In genomic region chr1:207404849-207405525, GRCh38 we compare ENCODE assay signal across 8 cellular contexts. TPM values are rescaled to one million over a fixed set of nuclear protein-coding genes. Genes with fewer than 3 reads are reported as not detected.
A peak's percentile ranks its signal among the peaks of the same experiment; 100 is the strongest.
DNase-seq lines count a peak whose midpoint lies in the region; ATAC-seq and TF ChIP-seq lines count a peak whose summit lies in the region.

No MANE protein-coding gene starts in this region.

- WGBS in GM23248 (ENCODE audit: low coverage in 1 of 2, low lambda C conversion rate in 2 of 2, missing lambda C conversion rate in 2 of 2), 2 experiments = 80 to 83% methylated on average over 6 of the region's 6 CpGs

- H3K9me3 ChIP-seq in GM23248 (ENCODE audit: low read depth) = no peaks in the 10 kb centered on the region
- no peaks in the 10 kb centered on the region for H3K9me3 ChIP-seq in T-helper 17 cell (ENCODE audit: control insufficient read depth, low read length, poor library complexity, severe bottlenecking)
- H3K9me3 ChIP-seq in osteoblast (ENCODE audit: low read depth, low read length) = no peaks in the 10 kb centered on the region

- H3K9ac ChIP-seq in GM23248 = no peak overlapping the region

- H3K9me2 ChIP-seq in GM23248 (ENCODE audit: insufficient read depth) = no peaks in the 10 kb centered on the region

- no peak overlapping the region for H3K4me3 Mint-ChIP-seq in T-helper 17 cell

- no peaks in the 10 kb centered on the region for H3K4me1 Mint-ChIP-seq in T-helper 17 cell

- no peak overlapping the region for H3K27ac Mint-ChIP-seq in T-helper 17 cell

- peak; percentile 76 for ATAC-seq in T-helper 17 cell

- H3K36me3 ChIP-seq in GM23248 (ENCODE audit: low read depth) (no peaks in the 10 kb centered on the region), osteoblast (ENCODE audit: insufficient read depth, low read length) (no peaks in the 10 kb centered on the region)

- TF ChIP-seq CTCF in osteoblast (IDR thresholded peaks at IDR 0.05; ENCODE audit: extremely low read depth, low read depth, low read length) = peak; percentile 69

- H3K27ac ChIP-seq in GM23248 (no peak overlapping the region), osteoblast (ENCODE audit: low read depth, low read length) (no peak overlapping the region)

- H2AFZ ChIP-seq in GM23248 = no peak overlapping the region
- H2AFZ ChIP-seq in osteoblast (ENCODE audit: low read length) = no peak overlapping the region

- peak; percentile 59 for DNase-seq in COR-L47 (lab: John Stamatoyannopoulos, UW)
- DNase-seq in GM23248 = peak; percentile 86
- peak; percentile 48 for DNase-seq in NCI-H2029 (lab: John Stamatoyannopoulos, UW)
- DNase-seq in T-helper 17 cell = no peak
- peak; percentile 78 for DNase-seq in fibroblast of the conjunctiva (ENCODE audit: low read depth)
- peak; percentile 61 for DNase-seq in osteoblast (ENCODE audit: insufficient read length, low spot score, missing footprints)
- DNase-seq in UCSD-AML1 (lab: John Stamatoyannopoulos, UW; ENCODE audit: unreplicated experiment) = no peak
- no peak for DNase-seq in COLO668 (lab: John Stamatoyannopoulos, UW; ENCODE audit: unreplicated experiment)

- peaks cover 8% of the 10 kb centered on the region for H3K27me3 Mint-ChIP-seq in T-helper 17 cell

- H3K4me1 ChIP-seq in GM23248 (ENCODE audit: insufficient read depth) = peaks cover 8% of the 10 kb centered on the region
- no peaks in the 10 kb centered on the region for H3K4me1 ChIP-seq in osteoblast (ENCODE audit: insufficient read depth, low read length)

- no peak overlapping the region for H3K4me2 ChIP-seq in GM23248 (ENCODE audit: unreplicated experiment)
- no peak overlapping the region for H3K4me2 ChIP-seq in osteoblast (ENCODE audit: insufficient read depth, low read length)

- no peak overlapping the region for H3K4me3 ChIP-seq in GM23248
- no peak overlapping the region for H3K4me3 ChIP-seq in osteoblast (ENCODE audit: insufficient read depth, low read length)

- H3K79me2 ChIP-seq in GM23248 (ENCODE audit: insufficient read depth) = no peaks in the 10 kb centered on the region
- no peaks in the 10 kb centered on the region for H3K79me2 ChIP-seq in osteoblast (ENCODE audit: insufficient read depth, low read length)

- no peaks in the 10 kb centered on the region for H4K20me1 ChIP-seq in GM23248 (ENCODE audit: insufficient read depth)
- no peaks in the 10 kb centered on the region for H4K20me1 ChIP-seq in osteoblast (ENCODE audit: insufficient read depth, low read length)

- in situ Hi-C loops in GM23248 (cut with MboI) = loop anchor here (10.0 kb wide), 1 partner anchor 150 kb away; no protein-coding TSS in a partner anchor

- no peaks in the 10 kb centered on the region for H3F3A ChIP-seq in GM23248 (ENCODE audit: insufficient read depth)

- no peaks in the 10 kb centered on the region for H3K36me3 Mint-ChIP-seq in T-helper 17 cell (ENCODE audit: low read depth)

- H3K27me3 ChIP-seq in GM23248 (replicated peaks; ENCODE audit: insufficient read depth) (no peaks in the 10 kb centered on the region), osteoblast (ENCODE audit: insufficient read depth, low read length) (no peaks in the 10 kb centered on the region)

RNA-seq across cellular contexts. Expression of gene CR2, which starts 49.1 kb away (rescaled TPM):
- total RNA-seq in GM23248 (2014; rRNA removed; shearing (Covaris generic)) = not detected in 2 replicates
- polyA plus RNA-seq in GM23248 (2016; fragmentation: Nextera tagmentation; extraction: Ambion mirVana) = not detected in 2 replicates
- 1 to 10 TPM; 2.1 to 3.8 TPM for total RNA-seq in T-helper 17 cell
- total RNA-seq in osteoblast = not detected in 2 replicates

Comparison
In these comparisons a context has a peak if more than half of its experiments do, and no peak if none do; other contexts are left out.
1. DNase-seq: peak in COR-L47 (single experiment), GM23248 (single experiment), NCI-H2029 (single experiment), fibroblast of the conjunctiva (single experiment) and osteoblast (single experiment); none in T-helper 17 cell (0 of 3), UCSD-AML1 (single experiment) and COLO668 (single experiment).